ENCODE assay signal across 9 cellular contexts in genomic region chr14:104680056-104680805, GRCh38. TPM values are rescaled to one million over a fixed set of nuclear protein-coding genes. Genes with fewer than 3 reads are reported as not detected.
A peak's percentile ranks its signal among the peaks of the same experiment; 100 is the strongest.
DNase-seq lines count a peak whose midpoint lies in the region; ATAC-seq and TF ChIP-seq lines count a peak whose summit lies in the region.
"Had no signal": no experiment of that assay in that cellular context is flagged by ENCODE, and none has a peak within 500 bp of the region (broad histone marks: within the 10 kb centered on the region; RNA-seq: fewer than 3 reads in every experiment).

No MANE protein-coding gene starts in this region.

- no peak for ATAC-seq in body of pancreas
- ATAC-seq in left colon, result peak; percentile 28
- ATAC-seq in GM18907 (IDR thresholded peaks at IDR 0.05; ENCODE audit: unreplicated experiment), result no peak
- ATAC-seq in HG03457 (IDR thresholded peaks at IDR 0.05; ENCODE audit: unreplicated experiment), result no peak

- no peak for TF ChIP-seq CTCF in body of pancreas (IDR thresholded peaks at IDR 0.05)
- no peak for TF ChIP-seq CTCF in tibial artery (IDR thresholded peaks at IDR 0.05)

- intact Hi-C loops in body of pancreas (cut with DNase I), result no loop called here
- intact Hi-C loops in left colon (cut with DNase I, micrococcal nuclease), result no loop called here
- intact Hi-C loops in tibial artery (cut with DNase I; ENCODE audit: low total_unique reads), result no loop called here

- H3K36me3 ChIP-seq in body of pancreas (replicated peaks in 1 of 2; ENCODE audit: insufficient read depth in 1 of 2, low read depth in 2 of 2) (no peaks in the 10 kb centered on the region), tibial artery (no peaks in the 10 kb centered on the region)

- H3K4me1 ChIP-seq in body of pancreas, result peaks cover 46% of the 10 kb centered on the region
- peaks cover 0 to 66% (median 57%) of the 10 kb centered on the region in 4 donors for H3K4me1 ChIP-seq in tibial artery

- H3K27me3 ChIP-seq in body of pancreas (no peaks in the 10 kb centered on the region), tibial artery (no peaks in the 10 kb centered on the region)

- H3K4me3 ChIP-seq in body of pancreas (no peak overlapping the region), tibial artery (peak overlapping the region; percentile 6 to 45)

- H3K9me3 ChIP-seq in body of pancreas, result no peaks in the 10 kb centered on the region
- no peaks in the 10 kb centered on the region for H3K9me3 ChIP-seq in tibial artery

- 72 to 87% methylated on average over 9 to 20 of the region's 21 CpGs for WGBS in body of pancreas, 2 donors

- H3K27ac ChIP-seq in body of pancreas, result peak overlapping the region; percentile 83 to 94 (median 88)
- peak overlapping the region; percentile 87 to 91 for H3K27ac ChIP-seq in tibial artery
- H3K27ac ChIP-seq: 22Rv1 had no signal

- DNase-seq in DMS 273 (lab: John Stamatoyannopoulos, UW; ENCODE audit: unreplicated experiment) (peak; percentile 57), DMS 273 treated with DMSO at 0.1 percent for 48 hours (lab: John Stamatoyannopoulos, UW) (no peak), body of pancreas (peak; percentile 40 to 85 (median 56)), left colon (peak; percentile 47 to 70), tibial artery (peak; percentile 70 to 90), NCI-H2081 (lab: John Stamatoyannopoulos, UW) (no peak)

- TF ChIP-seq POLR2A in body of pancreas (IDR thresholded peaks at IDR 0.05), result no peak

RNA-seq across cellular contexts. Expression of gene INF2, which starts 9.2 kb away (rescaled TPM):
- total RNA-seq in body of pancreas, result 10 to 100 TPM; 46.2 to 90.3 TPM
- total RNA-seq in left colon, result 100 to 1,000 TPM; 187 to 203 TPM

RNA-seq across cellular contexts. Expression of gene ADSS1, which starts 43.8 kb away (rescaled TPM):
- total RNA-seq in body of pancreas (1 to 10 TPM; 4.0 to 4.7 TPM), left colon (1 to 10 TPM; 3.3 to 4.4 TPM)

Comparison
In these comparisons a context has a peak if more than half of its experiments do, and no peak if none do; other contexts are left out.
1. DNase-seq: peak in DMS 273 (single experiment), body of pancreas (4 of 4), left colon (2 of 2) and tibial artery (2 of 2); none in DMS 273 treated with DMSO at 0.1 percent for 48 hours (single experiment) and NCI-H2081 (0 of 2).
2. H3K4me3 ChIP-seq: peak in tibial artery (2 of 2); none in body of pancreas (0 of 2).